Comparison of ENCODE assay signal across 9 cellular contexts in genomic region chr17:62628845-62629555, GRCh38. TPM values are rescaled to one million over a fixed set of nuclear protein-coding genes. Genes with fewer than 3 reads are reported as not detected.
DNase-seq lines count a peak whose midpoint lies in the region; ATAC-seq, FAIRE-seq and TF ChIP-seq lines count a peak whose summit lies in the region.
"Had no signal": no experiment of that assay in that cellular context is flagged by ENCODE, and none has a peak within 500 bp of the region (broad histone marks: within the 10 kb centered on the region; RNA-seq: fewer than 3 reads in every experiment).

No MANE protein-coding gene starts in this region.

- H2AFZ ChIP-seq in astrocyte (ENCODE audit: low read depth, low read length) = no peak overlapping the region

- intact Hi-C loops in activated CD4-positive, alpha-beta T cell treated with anti-CD3 and anti-CD28 coated beads for 36 hours (cut with DNase I, micrococcal nuclease) = loop anchor here (1.0 to 2.0 kb wide), 2 partner anchors 24 kb away; no protein-coding TSS in a partner anchor

- no peak for DNase-seq in activated CD4-positive, alpha-beta T cell treated with anti-CD3 and anti-CD28 coated beads for 36 hours
- no peak for DNase-seq in activated CD4-positive, alpha-beta T cell treated with anti-CD3 and anti-CD28 coated beads, Interleukin-2, amount 50 U/mL, for 48 hours
- DNase-seq in astrocyte (ENCODE audit: low read depth) = peak; percentile 54
- peak; percentile 47 for DNase-seq in iPS-NIHi7 (ENCODE audit: extremely low spot score)
- no peak for DNase-seq in GM12891 (ENCODE audit: insufficient read length, low spot score)

- H3K4me3 ChIP-seq in astrocyte (ENCODE audit: insufficient read depth, low read depth, low read length) (peak overlapping the region; percentile 88), thymus (ENCODE audit: low read length) (peak overlapping the region; percentile 70)

- no peak for TF ChIP-seq CTCF in astrocyte (IDR thresholded peaks at IDR 0.05; ENCODE audit: insufficient read depth, low read depth, low read length)

- TF ChIP-seq POLR2A in GM12891 (IDR thresholded peaks at IDR 0.05; ENCODE audit: low read depth, low read length) = no peak

- H3K79me2 ChIP-seq in astrocyte (ENCODE audit: insufficient read depth, low read length) = peaks cover 71% of the 10 kb centered on the region

- no peaks in the 10 kb centered on the region for H3K27me3 ChIP-seq in astrocyte (ENCODE audit: insufficient read depth, low read length)
- no peaks in the 10 kb centered on the region for H3K27me3 ChIP-seq in thymus (ENCODE audit: control insufficient read depth, insufficient read depth)

- no peaks in the 10 kb centered on the region for H3K9me3 Mint-ChIP-seq in activated CD4-positive, alpha-beta T cell treated with anti-CD3 and anti-CD28 coated beads for 36 hours (ENCODE audit: low read depth)
- no peaks in the 10 kb centered on the region for H3K9me3 Mint-ChIP-seq in astrocyte (ENCODE audit: unreplicated experiment)
- H3K9me3 Mint-ChIP-seq: IgD-negative memory B cell had no signal

- peaks cover 18% of the 10 kb centered on the region for H3K27me3 Mint-ChIP-seq in activated CD4-positive, alpha-beta T cell treated with anti-CD3 and anti-CD28 coated beads for 36 hours
- H3K27me3 Mint-ChIP-seq in astrocyte (ENCODE audit: low read depth, unreplicated experiment) = no peaks in the 10 kb centered on the region

- no peak for ATAC-seq in activated CD4-positive, alpha-beta T cell treated with anti-CD3 and anti-CD28 coated beads for 36 hours
- no peak for ATAC-seq in HG03025 (IDR thresholded peaks at IDR 0.05; ENCODE audit: low FRiP score, unreplicated experiment)
- no peak for ATAC-seq in GM19463 (IDR thresholded peaks at IDR 0.05; ENCODE audit: unreplicated experiment)

- peak overlapping the region; percentile 80 for H3K4me3 Mint-ChIP-seq in activated CD4-positive, alpha-beta T cell treated with anti-CD3 and anti-CD28 coated beads for 36 hours
- peak overlapping the region; percentile 99 for H3K4me3 Mint-ChIP-seq in astrocyte (ENCODE audit: unreplicated experiment)

- CTCF ChIA-PET in activated CD4-positive, alpha-beta T cell treated with anti-CD3 and anti-CD28 coated beads for 36 hours (lab: Charles Lee) = interaction anchor here (0.6 to 1.1 kb wide), 2 partner anchors 76 to 96 kb away, joined by 3 read pairs; no protein-coding TSS in a partner anchor

- peaks cover 56% of the 10 kb centered on the region for H4K20me1 ChIP-seq in astrocyte (ENCODE audit: insufficient read depth, low read length)

- 79% methylated on average over 18 of the region's 18 CpGs for WGBS in thymus

- peak overlapping the region; percentile 87 for H3K27ac Mint-ChIP-seq in activated CD4-positive, alpha-beta T cell treated with anti-CD3 and anti-CD28 coated beads for 36 hours
- H3K27ac Mint-ChIP-seq in astrocyte (ENCODE audit: unreplicated experiment) = peak overlapping the region; percentile 99
- H3K27ac Mint-ChIP-seq: IgD-negative memory B cell had no signal

- H3K36me3 ChIP-seq in astrocyte (ENCODE audit: insufficient read depth, low read length) (no peaks in the 10 kb centered on the region), thymus (ENCODE audit: control insufficient read depth, insufficient read depth) (no peaks in the 10 kb centered on the region)

- H3K9me3 ChIP-seq in astrocyte (ENCODE audit: insufficient read depth, low read depth, low read length) (no peaks in the 10 kb centered on the region), thymus (ENCODE audit: control insufficient read depth) (no peaks in the 10 kb centered on the region)

- H3K4me1 Mint-ChIP-seq in activated CD4-positive, alpha-beta T cell treated with anti-CD3 and anti-CD28 coated beads for 36 hours = peaks cover 26% of the 10 kb centered on the region
- peaks cover 47% of the 10 kb centered on the region for H3K4me1 Mint-ChIP-seq in astrocyte (ENCODE audit: low read depth, unreplicated experiment)

- H3K36me3 Mint-ChIP-seq in activated CD4-positive, alpha-beta T cell treated with anti-CD3 and anti-CD28 coated beads for 36 hours (ENCODE audit: low read depth) = no peaks in the 10 kb centered on the region
- peaks cover 28% of the 10 kb centered on the region for H3K36me3 Mint-ChIP-seq in astrocyte (ENCODE audit: low read depth, unreplicated experiment)

- H3K27ac ChIP-seq in astrocyte (ENCODE audit: low read depth, low read length) (peak overlapping the region; percentile 95), thymus (ENCODE audit: low read depth) (no peak overlapping the region)

- H3K4me2 ChIP-seq in astrocyte (ENCODE audit: low read length) = peak overlapping the region; percentile 99

- POLR2A ChIA-PET in activated CD4-positive, alpha-beta T cell treated with anti-CD3 and anti-CD28 coated beads for 36 hours (lab: Charles Lee) = no interaction called here

- peaks cover 52% of the 10 kb centered on the region for H3K4me1 ChIP-seq in astrocyte (ENCODE audit: insufficient read depth, low read length)
- H3K4me1 ChIP-seq in thymus (ENCODE audit: control insufficient read depth, insufficient read depth, low read length) = peaks cover 15% of the 10 kb centered on the region

- FAIRE-seq in astrocyte (lab: Jason Lieb, UNC) (no peak), GM12891 (lab: Jason Lieb, UNC) (no peak)

- peak overlapping the region; percentile 97 for H3K9ac ChIP-seq in astrocyte (ENCODE audit: low read length)

TF ChIP-seq in GM12891, 5 proteins besides CTCF, POLR2A, EP300 and RAD21:
- TF ChIP-seq POU2F2 (IDR thresholded peaks at IDR 0.05; ENCODE audit: low read depth, low read length) (no peak), TAF1 (IDR thresholded peaks at IDR 0.05; ENCODE audit: low read depth, low read length) (no peak), PAX5 (IDR thresholded peaks at IDR 0.05; ENCODE audit: insufficient read depth, low read length, severe bottlenecking) (no peak), SPI1 (IDR thresholded peaks at IDR 0.05; ENCODE audit: low read depth, low read length) (no peak), POLR2AphosphoS5 (IDR thresholded peaks at IDR 0.05; ENCODE audit: low read depth, low read length) (no peak)

RNA-seq across cellular contexts. Expression of gene MRC2, which starts 1.5 kb away (rescaled TPM):
- total RNA-seq in activated CD4-positive, alpha-beta T cell treated with anti-CD3 and anti-CD28 coated beads for 36 hours = 10 to 100 TPM; 10.5 to 11.3 TPM
- 361 and 588 TPM in 2 replicates for total RNA-seq in astrocyte
- polyA plus RNA-seq in thymus = 14.5 TPM
- polyA plus RNA-seq in GM12891 (2012; ENCODE audit: low read depth, missing spikeins) = 5.0 TPM

Comparison
In these comparisons a context has a peak if more than half of its experiments do, and no peak if none do; other contexts are left out.
1. DNase-seq: peak in astrocyte (single experiment) and iPS-NIHi7 (single experiment); none in activated CD4-positive, alpha-beta T cell treated with anti-CD3 and anti-CD28 coated beads for 36 hours (single experiment), activated CD4-positive, alpha-beta T cell treated with anti-CD3 and anti-CD28 coated beads, Interleukin-2, amount 50 U/mL, for 48 hours (0 of 2) and GM12891 (single experiment).
2. RNA of gene MRC2, which starts 1.5 kb away (total RNA-seq): 361 to 588 TPM in astrocyte; 10.5 to 11.3 TPM in activated CD4-positive, alpha-beta T cell treated with anti-CD3 and anti-CD28 coated beads for 36 hours; every median in the first group is over 10 times any median in the second.